In genomic region chr12:96208801-96209534, GRCh38 we compare ENCODE assay signal across 9 cellular contexts. TPM values are rescaled to one million over a fixed set of nuclear protein-coding genes. Genes with fewer than 3 reads are reported as not detected.
A peak's percentile ranks its signal among the peaks of the same experiment; 100 is the strongest.
DNase-seq lines count a peak whose midpoint lies in the region; ATAC-seq and TF ChIP-seq lines count a peak whose summit lies in the region.
"Had no signal": no experiment of that assay in that cellular context is flagged by ENCODE, and none has a peak within 500 bp of the region (broad histone marks: within the 10 kb centered on the region; RNA-seq: fewer than 3 reads in every experiment).

No MANE protein-coding gene starts in this region.

- H3K4me1 Mint-ChIP-seq in CD14-positive monocyte (peaks cover 75% of the 10 kb centered on the region), nephron (peaks cover 29% of the 10 kb centered on the region), Caco-2 (ENCODE audit: low read depth, unreplicated experiment) (no peaks in the 10 kb centered on the region)

- TF ChIP-seq CTCF in CD14-positive monocyte (IDR thresholded peaks at IDR 0.05): no peak
- TF ChIP-seq CTCF in cardiac fibroblast (IDR thresholded peaks at IDR 0.05; ENCODE audit: low read depth, low read length): no peak
- no peak for TF ChIP-seq CTCF in nephron (IDR thresholded peaks at IDR 0.05; ENCODE audit: unreplicated experiment in 3 of 3)
- TF ChIP-seq CTCF in Caco-2 (IDR thresholded peaks at IDR 0.05; ENCODE audit: insufficient read depth in 1 of 2, low read depth in 1 of 2, low read length in 1 of 2, severe bottlenecking in 1 of 2, unreplicated experiment in 1 of 2): no peak

- no peaks in the 10 kb centered on the region for H3K27me3 Mint-ChIP-seq in CD14-positive monocyte (ENCODE audit: low read depth in 3 of 3)
- H3K27me3 Mint-ChIP-seq in nephron (ENCODE audit: low read depth): no peaks in the 10 kb centered on the region
- peaks cover 11% of the 10 kb centered on the region for H3K27me3 Mint-ChIP-seq in Caco-2 (ENCODE audit: insufficient read depth, unreplicated experiment)

- intact Hi-C loops in CD14-positive monocyte (cut with micrococcal nuclease) (loop anchor here in 1 of 2 donors (10.0 kb wide), 1 partner anchor 94 kb away; no protein-coding TSS in a partner anchor), Caco-2 (cut with micrococcal nuclease; ENCODE audit: unreplicated experiment) (loop anchor here (1.0 kb wide), 1 partner anchor 307 kb away; no protein-coding TSS in a partner anchor)

- no peaks in the 10 kb centered on the region for H3K4me1 ChIP-seq in Caco-2

- H3K27ac Mint-ChIP-seq in CD14-positive monocyte (peak overlapping the region in 5 of 7 donors; percentile 2 to 77 (median 52)), nephron (peak overlapping the region; percentile 16 to 73 (median 53)), Caco-2 (ENCODE audit: unreplicated experiment) (no peak overlapping the region)

- H3K36me3 ChIP-seq in Caco-2 (ENCODE audit: control insufficient read depth, insufficient read depth, low read length): no peaks in the 10 kb centered on the region

- DNase-seq in CD14-positive monocyte (ENCODE audit: low spot score) (no peak), Kasumi-1 (lab: John Stamatoyannopoulos, UW) (peak; percentile 57 to 69), cardiac fibroblast (ENCODE audit: low read depth in 2 of 2) (peak; percentile 49 to 66), DMS153 treated with DMSO at 0.1 percent for 48 hours (lab: John Stamatoyannopoulos, UW; ENCODE audit: unreplicated experiment) (no peak), Caco-2 (no peak), SIG-M5 treated with dmso at 0.1 percent for 504 hours (lab: John Stamatoyannopoulos, UW; ENCODE audit: unreplicated experiment) (no peak)
- DNase-seq: NCI-H524 treated with DMSO at 0.1 percent for 48 hours had no signal

- ATAC-seq in GM21381 (IDR thresholded peaks at IDR 0.05; ENCODE audit: unreplicated experiment): no peak

- no peaks in the 10 kb centered on the region for H3K9me3 Mint-ChIP-seq in CD14-positive monocyte
- H3K9me3 Mint-ChIP-seq in nephron: no peaks in the 10 kb centered on the region
- no peaks in the 10 kb centered on the region for H3K9me3 Mint-ChIP-seq in Caco-2 (ENCODE audit: unreplicated experiment)

- H3K4me3 Mint-ChIP-seq in CD14-positive monocyte: peak overlapping the region in 1 of 2 donors; percentile 73
- H3K4me3 Mint-ChIP-seq in nephron: no peak overlapping the region
- no peak overlapping the region for H3K4me3 Mint-ChIP-seq in Caco-2 (ENCODE audit: unreplicated experiment)

- POLR2A ChIA-PET in Caco-2 (lab: Charles Lee): interaction anchor here (0.6 kb wide), 1 partner anchor 96 kb away, joined by 3 read pairs; no protein-coding TSS in a partner anchor

- CTCF ChIA-PET in Caco-2 (lab: Charles Lee): interaction anchor here (1.3 kb wide), 1 partner anchor 308 kb away, joined by 4 read pairs; no protein-coding TSS in a partner anchor

- H3K4me3 ChIP-seq in cardiac fibroblast (replicated peaks in 1 of 2; ENCODE audit: low read depth in 2 of 2, low read length in 2 of 2): no peak overlapping the region
- H3K4me3 ChIP-seq in Caco-2 (ENCODE audit: low read depth, low read length): no peak overlapping the region

- no peaks in the 10 kb centered on the region for H3K9me3 ChIP-seq in Caco-2

- BruUV-seq in Caco-2 (replicated peaks; lab: Mats Ljungman, UMichigan): no TSS peak

- H3K27me3 ChIP-seq in Caco-2 (replicated peaks; ENCODE audit: control insufficient read depth, insufficient read depth, low read length): no peaks in the 10 kb centered on the region

- H3K36me3 Mint-ChIP-seq in CD14-positive monocyte (peaks cover 21 to 25% of the 10 kb centered on the region in 2 donors), nephron (ENCODE audit: low read depth) (peaks cover 11% of the 10 kb centered on the region), Caco-2 (ENCODE audit: insufficient read depth, unreplicated experiment) (no peaks in the 10 kb centered on the region)

RNA-seq across cellular contexts. Expression of gene ELK3, which starts 14.8 kb away (rescaled TPM):
- 10 to 100 TPM; 12.1 to 14.6 TPM for polyA plus RNA-seq in CD14-positive monocyte
- 0.45 and 0.77 TPM in 2 replicates for total RNA-seq in Caco-2 (2022)

Comparison
In these comparisons a context has a peak if more than half of its experiments do, and no peak if none do; other contexts are left out.
1. DNase-seq: peak in Kasumi-1 (2 of 2) and cardiac fibroblast (2 of 2); none in CD14-positive monocyte (single experiment), DMS153 treated with DMSO at 0.1 percent for 48 hours (single experiment), Caco-2 (0 of 2) and SIG-M5 treated with dmso at 0.1 percent for 504 hours (single experiment).